Comparison of ENCODE assay signal across 1 cellular context in the genomic region with DNA sequence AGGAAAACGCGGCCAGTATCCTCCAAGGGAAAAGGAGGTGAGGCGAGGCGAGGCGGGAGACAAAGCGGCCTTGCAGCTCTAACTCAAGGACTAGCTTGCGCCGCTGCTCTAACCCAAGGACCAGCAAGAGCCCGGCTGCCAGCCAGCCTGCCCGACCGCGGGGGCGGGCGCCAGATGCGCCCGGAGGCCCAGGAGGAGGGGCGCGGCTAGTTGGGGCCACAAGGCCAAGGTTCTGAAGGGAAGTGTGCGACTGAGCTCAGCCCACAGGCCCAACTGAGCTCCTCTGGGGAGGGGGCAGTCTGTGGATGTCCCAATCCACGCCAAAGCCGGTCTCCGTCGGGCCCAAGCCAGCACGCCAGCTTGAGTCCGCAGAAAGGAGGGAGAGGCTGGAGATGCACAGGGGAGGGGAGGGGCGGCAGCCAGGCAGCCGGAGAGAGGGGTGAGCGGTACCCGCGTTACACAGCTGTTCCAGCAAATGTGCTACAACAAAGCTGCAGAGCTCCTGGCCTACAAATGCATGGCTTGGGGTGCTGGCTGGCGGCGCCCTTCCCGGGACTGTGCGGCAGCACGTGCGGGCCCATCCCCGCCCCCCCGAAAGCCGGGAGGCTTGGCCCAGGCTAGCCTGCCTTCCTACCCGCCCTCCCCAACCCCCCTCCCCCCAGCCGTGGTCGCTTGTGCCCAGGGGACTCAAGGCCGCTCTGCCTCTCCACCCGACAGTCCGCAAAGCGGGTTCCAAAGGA.
TF ChIP-seq lines count a peak whose summit lies in the region.

No MANE protein-coding gene starts in this region.

TF ChIP-seq in HepG2, 621 proteins besides CTCF, POLR2A, EP300 and RAD21 (continued from another document):
- no peak for TF ChIP-seq ZNF83 (CRISPR knock-in tag; IDR thresholded peaks at IDR 0.05; ENCODE audit: borderline replicate concordance)
- TF ChIP-seq, protein P1, sequence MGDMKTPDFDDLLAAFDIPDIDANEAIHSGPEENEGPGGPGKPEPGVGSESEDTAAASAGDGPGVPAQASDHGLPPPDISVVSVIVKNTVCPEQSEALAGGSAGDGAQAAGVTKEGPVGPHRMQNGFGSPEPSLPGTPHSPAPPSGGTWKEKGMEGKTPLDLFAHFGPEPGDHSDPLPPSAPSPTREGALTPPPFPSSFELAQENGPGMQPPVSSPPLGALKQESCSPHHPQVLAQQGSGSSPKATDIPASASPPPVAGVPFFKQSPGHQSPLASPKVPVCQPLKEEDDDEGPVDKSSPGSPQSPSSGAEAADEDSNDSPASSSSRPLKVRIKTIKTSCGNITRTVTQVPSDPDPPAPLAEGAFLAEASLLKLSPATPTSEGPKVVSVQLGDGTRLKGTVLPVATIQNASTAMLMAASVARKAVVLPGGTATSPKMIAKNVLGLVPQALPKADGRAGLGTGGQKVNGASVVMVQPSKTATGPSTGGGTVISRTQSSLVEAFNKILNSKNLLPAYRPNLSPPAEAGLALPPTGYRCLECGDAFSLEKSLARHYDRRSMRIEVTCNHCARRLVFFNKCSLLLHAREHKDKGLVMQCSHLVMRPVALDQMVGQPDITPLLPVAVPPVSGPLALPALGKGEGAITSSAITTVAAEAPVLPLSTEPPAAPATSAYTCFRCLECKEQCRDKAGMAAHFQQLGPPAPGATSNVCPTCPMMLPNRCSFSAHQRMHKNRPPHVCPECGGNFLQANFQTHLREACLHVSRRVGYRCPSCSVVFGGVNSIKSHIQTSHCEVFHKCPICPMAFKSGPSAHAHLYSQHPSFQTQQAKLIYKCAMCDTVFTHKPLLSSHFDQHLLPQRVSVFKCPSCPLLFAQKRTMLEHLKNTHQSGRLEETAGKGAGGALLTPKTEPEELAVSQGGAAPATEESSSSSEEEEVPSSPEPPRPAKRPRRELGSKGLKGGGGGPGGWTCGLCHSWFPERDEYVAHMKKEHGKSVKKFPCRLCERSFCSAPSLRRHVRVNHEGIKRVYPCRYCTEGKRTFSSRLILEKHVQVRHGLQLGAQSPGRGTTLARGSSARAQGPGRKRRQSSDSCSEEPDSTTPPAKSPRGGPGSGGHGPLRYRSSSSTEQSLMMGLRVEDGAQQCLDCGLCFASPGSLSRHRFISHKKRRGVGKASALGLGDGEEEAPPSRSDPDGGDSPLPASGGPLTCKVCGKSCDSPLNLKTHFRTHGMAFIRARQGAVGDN (CRISPR knock-in tag; IDR thresholded peaks at IDR 0.05): peak; percentile 9
- peak; percentile 5 for TF ChIP-seq ASH2L (IDR thresholded peaks at IDR 0.05; ENCODE audit: insufficient read length, low read depth, low read length)
- TF ChIP-seq NFYB (CRISPR knock-in tag; IDR thresholded peaks at IDR 0.05): no peak
- TF ChIP-seq ZNF17 (CRISPR knock-in tag; IDR thresholded peaks at IDR 0.05): no peak
- peak; percentile 48; the same call in 1 of the 2 replicates for TF ChIP-seq BHLHE40 (IDR thresholded peaks at IDR 0.05; ENCODE audit: low read length)
- peak; percentile 18; the same call in 1 of the 2 replicates for TF ChIP-seq PHF8 (CRISPR knock-in tag; IDR thresholded peaks at IDR 0.05)
- TF ChIP-seq, protein P2, sequence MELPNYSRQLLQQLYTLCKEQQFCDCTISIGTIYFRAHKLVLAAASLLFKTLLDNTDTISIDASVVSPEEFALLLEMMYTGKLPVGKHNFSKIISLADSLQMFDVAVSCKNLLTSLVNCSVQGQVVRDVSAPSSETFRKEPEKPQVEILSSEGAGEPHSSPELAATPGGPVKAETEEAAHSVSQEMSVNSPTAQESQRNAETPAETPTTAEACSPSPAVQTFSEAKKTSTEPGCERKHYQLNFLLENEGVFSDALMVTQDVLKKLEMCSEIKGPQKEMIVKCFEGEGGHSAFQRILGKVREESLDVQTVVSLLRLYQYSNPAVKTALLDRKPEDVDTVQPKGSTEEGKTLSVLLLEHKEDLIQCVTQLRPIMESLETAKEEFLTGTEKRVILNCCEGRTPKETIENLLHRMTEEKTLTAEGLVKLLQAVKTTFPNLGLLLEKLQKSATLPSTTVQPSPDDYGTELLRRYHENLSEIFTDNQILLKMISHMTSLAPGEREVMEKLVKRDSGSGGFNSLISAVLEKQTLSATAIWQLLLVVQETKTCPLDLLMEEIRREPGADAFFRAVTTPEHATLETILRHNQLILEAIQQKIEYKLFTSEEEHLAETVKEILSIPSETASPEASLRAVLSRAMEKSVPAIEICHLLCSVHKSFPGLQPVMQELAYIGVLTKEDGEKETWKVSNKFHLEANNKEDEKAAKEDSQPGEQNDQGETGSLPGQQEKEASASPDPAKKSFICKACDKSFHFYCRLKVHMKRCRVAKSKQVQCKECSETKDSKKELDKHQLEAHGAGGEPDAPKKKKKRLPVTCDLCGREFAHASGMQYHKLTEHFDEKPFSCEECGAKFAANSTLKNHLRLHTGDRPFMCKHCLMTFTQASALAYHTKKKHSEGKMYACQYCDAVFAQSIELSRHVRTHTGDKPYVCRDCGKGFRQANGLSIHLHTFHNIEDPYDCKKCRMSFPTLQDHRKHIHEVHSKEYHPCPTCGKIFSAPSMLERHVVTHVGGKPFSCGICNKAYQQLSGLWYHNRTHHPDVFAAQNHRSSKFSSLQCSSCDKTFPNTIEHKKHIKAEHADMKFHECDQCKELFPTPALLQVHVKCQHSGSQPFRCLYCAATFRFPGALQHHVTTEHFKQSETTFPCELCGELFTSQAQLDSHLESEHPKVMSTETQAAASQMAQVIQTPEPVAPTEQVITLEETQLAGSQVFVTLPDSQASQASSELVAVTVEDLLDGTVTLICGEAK (IDR thresholded peaks at IDR 0.05): no peak
- TF ChIP-seq, protein P2 (CRISPR knock-in tag; IDR thresholded peaks at IDR 0.05): 0 out of 2 replicates have a peak, but pooled peaks have one; percentile 4
- TF ChIP-seq, protein P3, sequence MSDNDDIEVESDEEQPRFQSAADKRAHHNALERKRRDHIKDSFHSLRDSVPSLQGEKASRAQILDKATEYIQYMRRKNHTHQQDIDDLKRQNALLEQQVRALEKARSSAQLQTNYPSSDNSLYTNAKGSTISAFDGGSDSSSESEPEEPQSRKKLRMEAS (IDR thresholded peaks at IDR 0.05): 0 out of 2 replicates have a peak, but pooled peaks have one; percentile 19
- TF ChIP-seq, protein P4, sequence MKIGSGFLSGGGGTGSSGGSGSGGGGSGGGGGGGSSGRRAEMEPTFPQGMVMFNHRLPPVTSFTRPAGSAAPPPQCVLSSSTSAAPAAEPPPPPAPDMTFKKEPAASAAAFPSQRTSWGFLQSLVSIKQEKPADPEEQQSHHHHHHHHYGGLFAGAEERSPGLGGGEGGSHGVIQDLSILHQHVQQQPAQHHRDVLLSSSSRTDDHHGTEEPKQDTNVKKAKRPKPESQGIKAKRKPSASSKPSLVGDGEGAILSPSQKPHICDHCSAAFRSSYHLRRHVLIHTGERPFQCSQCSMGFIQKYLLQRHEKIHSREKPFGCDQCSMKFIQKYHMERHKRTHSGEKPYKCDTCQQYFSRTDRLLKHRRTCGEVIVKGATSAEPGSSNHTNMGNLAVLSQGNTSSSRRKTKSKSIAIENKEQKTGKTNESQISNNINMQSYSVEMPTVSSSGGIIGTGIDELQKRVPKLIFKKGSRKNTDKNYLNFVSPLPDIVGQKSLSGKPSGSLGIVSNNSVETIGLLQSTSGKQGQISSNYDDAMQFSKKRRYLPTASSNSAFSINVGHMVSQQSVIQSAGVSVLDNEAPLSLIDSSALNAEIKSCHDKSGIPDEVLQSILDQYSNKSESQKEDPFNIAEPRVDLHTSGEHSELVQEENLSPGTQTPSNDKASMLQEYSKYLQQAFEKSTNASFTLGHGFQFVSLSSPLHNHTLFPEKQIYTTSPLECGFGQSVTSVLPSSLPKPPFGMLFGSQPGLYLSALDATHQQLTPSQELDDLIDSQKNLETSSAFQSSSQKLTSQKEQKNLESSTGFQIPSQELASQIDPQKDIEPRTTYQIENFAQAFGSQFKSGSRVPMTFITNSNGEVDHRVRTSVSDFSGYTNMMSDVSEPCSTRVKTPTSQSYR (CRISPR knock-in tag; IDR thresholded peaks at IDR 0.05; ENCODE audit: borderline replicate concordance): no peak
- TF ChIP-seq SAP130 (CRISPR knock-in tag; IDR thresholded peaks at IDR 0.05; ENCODE audit: low read depth): peak; percentile 20; the same call in 1 of the 2 replicates
- TF ChIP-seq, protein P5, sequence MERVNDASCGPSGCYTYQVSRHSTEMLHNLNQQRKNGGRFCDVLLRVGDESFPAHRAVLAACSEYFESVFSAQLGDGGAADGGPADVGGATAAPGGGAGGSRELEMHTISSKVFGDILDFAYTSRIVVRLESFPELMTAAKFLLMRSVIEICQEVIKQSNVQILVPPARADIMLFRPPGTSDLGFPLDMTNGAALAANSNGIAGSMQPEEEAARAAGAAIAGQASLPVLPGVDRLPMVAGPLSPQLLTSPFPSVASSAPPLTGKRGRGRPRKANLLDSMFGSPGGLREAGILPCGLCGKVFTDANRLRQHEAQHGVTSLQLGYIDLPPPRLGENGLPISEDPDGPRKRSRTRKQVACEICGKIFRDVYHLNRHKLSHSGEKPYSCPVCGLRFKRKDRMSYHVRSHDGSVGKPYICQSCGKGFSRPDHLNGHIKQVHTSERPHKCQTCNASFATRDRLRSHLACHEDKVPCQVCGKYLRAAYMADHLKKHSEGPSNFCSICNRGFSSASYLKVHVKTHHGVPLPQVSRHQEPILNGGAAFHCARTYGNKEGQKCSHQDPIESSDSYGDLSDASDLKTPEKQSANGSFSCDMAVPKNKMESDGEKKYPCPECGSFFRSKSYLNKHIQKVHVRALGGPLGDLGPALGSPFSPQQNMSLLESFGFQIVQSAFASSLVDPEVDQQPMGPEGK (CRISPR knock-in tag; IDR thresholded peaks at IDR 0.05): 0 out of 2 replicates have a peak, but pooled peaks have one; percentile 25
